In genomic region chr12:100199023-100199346, GRCh38 we compare ENCODE assay signal across 8 cellular contexts. TPM values are rescaled to one million over a fixed set of nuclear protein-coding genes. Genes with fewer than 3 reads are reported as not detected.
DNase-seq lines count a peak whose midpoint lies in the region; ATAC-seq and TF ChIP-seq lines count a peak whose summit lies in the region.

No MANE protein-coding gene starts in this region.

- H3K36me3 ChIP-seq in WERI-Rb-1 (peaks cover 19% of the 10 kb centered on the region), thymus (ENCODE audit: control insufficient read depth, insufficient read depth) (peaks cover 10% of the 10 kb centered on the region)

- H3K9me3 ChIP-seq in WERI-Rb-1 (ENCODE audit: severe bottlenecking) (no peaks in the 10 kb centered on the region), iPS-18c (ENCODE audit: control insufficient read depth, insufficient read depth, low read length) (no peaks in the 10 kb centered on the region), thymus (ENCODE audit: control insufficient read depth) (peaks cover 1% of the 10 kb centered on the region)

- H3K4me3 ChIP-seq in WERI-Rb-1 (ENCODE audit: low read depth, low read length) = peak overlapping the region; percentile 77
- peak overlapping the region; percentile 72 for H3K4me3 ChIP-seq in iPS-18c (ENCODE audit: insufficient read depth, low read depth, low read length)
- H3K4me3 ChIP-seq in thymus (ENCODE audit: low read length) = peak overlapping the region; percentile 59

- peak overlapping the region; percentile 98 for H3K4me3 Mint-ChIP-seq in activated T-cell treated with anti-CD3 and anti-CD28 coated beads, Interleukin-2, amount 50 U/mL, for 4 hours

- H3K9me3 Mint-ChIP-seq in activated T-cell treated with anti-CD3 and anti-CD28 coated beads, Interleukin-2, amount 50 U/mL, for 4 hours = no peaks in the 10 kb centered on the region

- H3K36me3 Mint-ChIP-seq in activated T-cell treated with anti-CD3 and anti-CD28 coated beads, Interleukin-2, amount 50 U/mL, for 4 hours (ENCODE audit: insufficient read depth) = peaks cover 13% of the 10 kb centered on the region

- peaks cover 10% of the 10 kb centered on the region for H3K4me1 ChIP-seq in thymus (ENCODE audit: control insufficient read depth, insufficient read depth, low read length)

- H3K27me3 ChIP-seq in WERI-Rb-1 (ENCODE audit: insufficient read depth, low read depth, severe bottlenecking) (no peaks in the 10 kb centered on the region), thymus (ENCODE audit: control insufficient read depth, insufficient read depth) (no peaks in the 10 kb centered on the region)

- H3K4me1 Mint-ChIP-seq in activated T-cell treated with anti-CD3 and anti-CD28 coated beads, Interleukin-2, amount 50 U/mL, for 4 hours (ENCODE audit: low read depth) = peaks cover 29% of the 10 kb centered on the region

- no peaks in the 10 kb centered on the region for H3K27me3 Mint-ChIP-seq in activated T-cell treated with anti-CD3 and anti-CD28 coated beads, Interleukin-2, amount 50 U/mL, for 4 hours (ENCODE audit: low read depth)

- H3K27ac ChIP-seq in WERI-Rb-1 = peak overlapping the region; percentile 79
- H3K27ac ChIP-seq in thymus (ENCODE audit: low read depth) = peak overlapping the region; percentile 72

- 62% methylated on average over 6 of the region's 6 CpGs for WGBS in thymus

- ATAC-seq in activated T-cell treated with anti-CD3 and anti-CD28 coated beads, Interleukin-2, amount 50 U/mL, for 4 hours = no peak
- ATAC-seq in HG03571 (IDR thresholded peaks at IDR 0.05; ENCODE audit: unreplicated experiment) = no peak

- TF ChIP-seq CTCF in WERI-Rb-1 (IDR thresholded peaks at IDR 0.05; ENCODE audit: low read depth, low read length) = no peak

- DNase-seq in activated T-cell treated with anti-CD3 and anti-CD28 coated beads, Interleukin-2, amount 50 U/mL, for 4 hours = no peak
- no peak for DNase-seq in activated T-cell treated with anti-CD3 and anti-CD28 coated beads, Interleukin-2, amount 50 U/mL, for 48 hours
- DNase-seq in WERI-Rb-1 = no peak
- DNase-seq in COR-L47 (lab: John Stamatoyannopoulos, UW) = no peak
- DNase-seq in SK-N-DZ (ENCODE audit: low spot score) = no peak

RNA-seq across cellular contexts. Expression of gene ACTR6, which starts 1.6 kb away (rescaled TPM):
- total RNA-seq in activated T-cell treated with anti-CD3 and anti-CD28 coated beads, Interleukin-2, amount 50 U/mL, for 4 hours = 10 to 100 TPM; 23.2 to 26.3 (median 26.2) TPM
- polyA plus RNA-seq in thymus = 39.9 TPM
- 63.2 and 71.9 TPM in 2 replicates for polyA plus RNA-seq in SK-N-DZ (2014; cell fraction: cytosol; rRNA removed)
- 44.6 and 76.2 TPM in 2 replicates for polyA plus RNA-seq in SK-N-DZ (2014; cell fraction: nucleus; rRNA removed)

RNA-seq across cellular contexts. Expression of gene BLTP3B, which starts 56.3 kb away (rescaled TPM):
- total RNA-seq in activated T-cell treated with anti-CD3 and anti-CD28 coated beads, Interleukin-2, amount 50 U/mL, for 4 hours = 10 to 100 TPM; 52.2 to 56.3 (median 54.6) TPM
- 9.5 TPM for polyA plus RNA-seq in thymus
- 14.0 and 19.6 TPM in 2 replicates for polyA plus RNA-seq in SK-N-DZ (2014; cell fraction: cytosol; rRNA removed)
- polyA plus RNA-seq in SK-N-DZ (2014; cell fraction: nucleus; rRNA removed) = 7.6 and 12.6 TPM in 2 replicates
